Comparison of ENCODE assay signal across 11 cellular contexts in the genomic region with DNA sequence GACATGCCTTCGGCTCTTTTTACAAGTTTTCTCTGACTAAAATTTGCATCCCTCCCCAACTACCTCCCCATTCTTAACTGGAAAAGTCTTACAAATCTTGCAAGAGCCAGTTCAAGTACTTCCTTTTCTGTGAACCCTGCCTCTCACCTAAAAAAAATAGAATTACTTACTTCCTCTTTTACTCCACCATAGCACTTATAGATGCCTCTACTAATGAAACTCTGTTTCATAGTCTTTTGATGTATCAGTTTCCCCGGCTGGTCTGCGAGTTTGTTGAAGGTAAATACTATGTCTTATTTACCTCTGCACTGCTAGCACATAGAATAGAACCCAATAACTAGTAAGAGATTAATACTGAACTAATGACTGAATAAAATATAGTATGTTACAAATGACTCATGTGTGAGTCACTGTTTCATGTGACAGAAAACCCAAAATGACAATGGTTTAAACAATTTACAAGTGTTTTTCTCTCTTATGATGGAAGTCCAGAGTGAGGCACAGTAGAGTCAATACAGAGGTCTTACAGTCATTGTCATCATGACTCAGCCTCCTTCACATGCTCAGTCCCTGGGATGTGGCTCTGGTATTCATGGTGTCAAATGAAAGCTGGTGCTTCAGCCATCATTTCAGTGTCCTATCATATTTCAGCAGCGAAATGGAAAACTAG.
DNase-seq lines count a peak whose midpoint lies in the region; ATAC-seq, FAIRE-seq and TF ChIP-seq lines count a peak whose summit lies in the region.
"Had no signal": no experiment of that assay in that cellular context is flagged by ENCODE, and none has a peak within 500 bp of the region (broad histone marks: within the 10 kb centered on the region; RNA-seq: fewer than 3 reads in every experiment).

No MANE protein-coding gene starts in this region.

- no TSS peak for BruUV-seq in K562 (replicated peaks; lab: Mats Ljungman, UMichigan)

- H3K79me2 ChIP-seq in KMS-11 (ENCODE audit: insufficient read depth, low read depth) (no peaks in the 10 kb centered on the region), K562 (ENCODE audit: control insufficient read depth, insufficient read depth, low read length) (no peaks in the 10 kb centered on the region)

- no peaks in the 10 kb centered on the region for H3K9me1 ChIP-seq in K562 (ENCODE audit: control insufficient read depth, insufficient read depth, low read length)

- no peak for TF ChIP-seq CTCF in KMS-11 (conservative IDR thresholded peaks at IDR 0.05; ENCODE audit: low read depth, low read length)
- TF ChIP-seq CTCF in K562 (IDR thresholded peaks at IDR 0.05 in 2 of 3, conservative IDR thresholded peaks at IDR 0.05 in 1 of 3; ENCODE audit: insufficient read depth in 2 of 3, low read depth in 1 of 3, low read length in 3 of 3) = no peak
- no peak for TF ChIP-seq CTCF in adrenal gland (IDR thresholded peaks at IDR 0.05)

- TF ChIP-seq POLR2A in K562 (conservative IDR thresholded peaks at IDR 0.05) (no peak), adrenal gland (IDR thresholded peaks at IDR 0.05) (no peak)

- POLR2A ChIA-PET in K562 (lab: Yijun Ruan, JAX) = no interaction called here

- DNase-seq in CD1c-positive myeloid dendritic cell (ENCODE audit: extremely low spot score) (peak; percentile 89), K562 (ENCODE audit: extremely low read depth in 1 of 4, low spot score in 3 of 4) (no peak), adrenal gland (no peak), MG63 (no peak), nucleus accumbens (lab: John Stamatoyannopoulos, UW) (no peak)
- DNase-seq in stimulated activated CD4-positive, alpha-beta T cell treated with anti-CD3 and anti-CD28 coated beads, Interleukin-4, amount 100 ng/mL, for 1 hour = no peak
- DNase-seq: activated T-cell treated with anti-CD3 and anti-CD28 coated beads for 4 hours, Caco-2 had no signal

- H2AFZ ChIP-seq in KMS-11 (ENCODE audit: low read depth) = no peak overlapping the region
- H2AFZ ChIP-seq in K562 (ENCODE audit: low read depth, low read length) = no peak overlapping the region

- H3K27ac ChIP-seq in KMS-11 (peak overlapping the region; percentile 5; the same call in 1 of the 2 replicates), K562 (ENCODE audit: extremely low read depth, low read depth, low read length) (no peak overlapping the region), adrenal gland (no peak overlapping the region)
- H3K27ac ChIP-seq: skin epidermis had no signal

- intact Hi-C loops in K562 (cut with micrococcal nuclease) (no loop called here), adrenal gland (cut with DNase I) (no loop called here)

- WGBS in K562 (ENCODE audit: insufficient coverage, low coverage, missing lambda C conversion rate) = 0% methylated on average over 4 of the region's 4 CpGs
- 56 to 72% (median 70%) methylated on average over 4 of the region's 4 CpGs for WGBS in adrenal gland, 4 donors

- TF ChIP-seq EP300 in K562 (IDR thresholded peaks at IDR 0.05; ENCODE audit: low read length) = no peak

- H3K4me1 ChIP-seq in KMS-11 (ENCODE audit: low read depth, poor library complexity, severe bottlenecking) (peaks cover 52% of the 10 kb centered on the region), K562 (replicated peaks in 1 of 2; ENCODE audit: control insufficient read depth in 2 of 2, insufficient read depth in 2 of 2, low read length in 2 of 2) (no peaks in the 10 kb centered on the region), adrenal gland (replicated peaks in 1 of 2) (no peaks in the 10 kb centered on the region)
- H3K4me1 ChIP-seq: Caco-2 had no signal

- in situ Hi-C loops in K562 (cut with MboI) = no loop called here

- CTCF ChIA-PET in K562 (lab: Yijun Ruan, JAX; ENCODE audit: low intra/inter-chr PET ratio) = no interaction called here

- TF ChIP-seq RAD21 in K562 (CRISPR knock-in tag; conservative IDR thresholded peaks at IDR 0.05 in 1 of 2, IDR thresholded peaks at IDR 0.05 in 1 of 2) = no peak

- H3K27me3 ChIP-seq in KMS-11 (ENCODE audit: insufficient read depth, low read depth) (no peaks in the 10 kb centered on the region), K562 (ENCODE audit: control insufficient read depth in 2 of 2, insufficient read depth in 2 of 2, low read length in 2 of 2) (no peaks in the 10 kb centered on the region), adrenal gland (no peaks in the 10 kb centered on the region), MG63 (no peaks in the 10 kb centered on the region)

- ATAC-seq in GM21515 (IDR thresholded peaks at IDR 0.05; ENCODE audit: unreplicated experiment) (peak; percentile 82), K562 (no peak)

- FAIRE-seq in K562 (lab: Jason Lieb, UNC) = no peak

- H3K9me3 ChIP-seq in K562 (replicated peaks; ENCODE audit: control insufficient read depth, insufficient read depth, low read depth, low read length) (no peaks in the 10 kb centered on the region; the same call in 1 of the 2 replicates), adrenal gland (replicated peaks in 1 of 3) (no peaks in the 10 kb centered on the region), MG63 (no peaks in the 10 kb centered on the region)
- H3K9me3 ChIP-seq: Caco-2 had no signal

- H3K4me3 ChIP-seq in KMS-11 (IDR thresholded peaks at IDR 0.05; ENCODE audit: insufficient read depth, low read depth, low read length) = no peak overlapping the region
- H3K4me3 ChIP-seq in K562 = no peak overlapping the region
- no peak overlapping the region for H3K4me3 ChIP-seq in adrenal gland
- H3K4me3 ChIP-seq in MG63 = no peak overlapping the region
- H3K4me3 ChIP-seq: skin epidermis had no signal

- H3K9ac ChIP-seq in KMS-11 (no peak overlapping the region), K562 (ENCODE audit: insufficient read depth in 1 of 2, low read depth in 2 of 2, low read length in 2 of 2) (no peak overlapping the region)

- no peaks in the 10 kb centered on the region for H3K36me3 ChIP-seq in KMS-11 (ENCODE audit: insufficient read depth)
- H3K36me3 ChIP-seq in K562 (ENCODE audit: control insufficient read depth, insufficient read depth, low read length) = no peaks in the 10 kb centered on the region
- H3K36me3 ChIP-seq in adrenal gland (replicated peaks in 1 of 2) = no peaks in the 10 kb centered on the region
- H3K36me3 ChIP-seq in MG63 = no peaks in the 10 kb centered on the region

- no peaks in the 10 kb centered on the region for H4K20me1 ChIP-seq in KMS-11 (ENCODE audit: insufficient read depth)
- no peaks in the 10 kb centered on the region for H4K20me1 ChIP-seq in K562 (replicated peaks; ENCODE audit: control insufficient read depth, insufficient read depth, low read length)

- peak overlapping the region; percentile 21; the same call in 1 of the 2 replicates for H3K4me2 ChIP-seq in KMS-11
- H3K4me2 ChIP-seq in K562 (ENCODE audit: insufficient read depth, low read length) = no peak overlapping the region

TF ChIP-seq in K562, 482 proteins besides CTCF, POLR2A, EP300 and RAD21:
- no peak for TF ChIP-seq TEAD1 (CRISPR knock-in tag; IDR thresholded peaks at IDR 0.05)
- TF ChIP-seq FOSL1 (tag; conservative IDR thresholded peaks at IDR 0.05) = peak; percentile 36; the same call in 1 of the 2 replicates
- TF ChIP-seq STAT5A (IDR thresholded peaks at IDR 0.05; ENCODE audit: borderline replicate concordance, low read length) = no peak
- no peak for TF ChIP-seq CTBP1 (IDR thresholded peaks at IDR 0.05; ENCODE audit: borderline replicate concordance)
- no peak for TF ChIP-seq TEAD2 (tag; IDR thresholded peaks at IDR 0.05)
